Comparison of ENCODE assay signal across 26 cellular contexts in the genomic region with DNA sequence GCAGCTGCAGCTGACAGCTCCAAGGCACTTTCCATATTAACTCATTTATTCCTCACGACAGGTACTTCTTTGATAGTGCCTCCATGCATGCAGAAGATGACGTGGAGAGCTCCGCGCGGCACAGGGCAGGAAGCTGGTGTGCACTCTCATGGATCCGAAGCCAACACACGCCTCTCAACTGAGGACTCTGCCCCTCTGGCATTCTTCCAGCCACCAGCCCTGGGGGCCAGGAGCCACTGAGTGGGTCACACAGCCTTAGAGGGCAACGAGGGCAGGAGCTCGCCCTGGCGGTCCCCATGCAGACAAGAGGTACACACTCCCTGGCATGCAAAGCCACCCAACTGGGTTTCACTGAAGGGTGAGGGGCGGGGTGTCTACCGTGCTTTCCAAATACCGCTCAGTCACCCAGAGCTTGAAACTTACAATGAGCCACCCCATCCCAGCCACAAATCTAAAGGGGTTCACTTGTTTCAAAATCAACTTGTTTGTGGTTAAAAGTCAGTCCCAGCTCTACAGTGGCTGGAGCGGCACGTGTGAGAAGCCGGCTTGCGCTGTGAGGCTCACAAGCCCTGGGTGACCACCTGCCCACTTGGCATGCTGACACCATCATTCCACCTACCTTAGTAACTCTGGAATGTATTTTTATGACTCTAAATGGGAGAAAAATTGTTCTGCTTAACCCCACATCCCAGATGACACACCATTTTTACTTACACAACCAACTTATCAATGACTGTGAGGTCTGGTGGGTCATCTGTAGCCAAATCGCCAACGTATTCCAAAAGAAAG. TPM values are rescaled to one million over a fixed set of nuclear protein-coding genes. Genes with fewer than 3 reads are reported as not detected.
A peak's percentile ranks its signal among the peaks of the same experiment; 100 is the strongest.
DNase-seq lines count a peak whose midpoint lies in the region; ATAC-seq and TF ChIP-seq lines count a peak whose summit lies in the region.
"Had no signal": no experiment of that assay in that cellular context is flagged by ENCODE, and none has a peak within 500 bp of the region (broad histone marks: within the 10 kb centered on the region; RNA-seq: fewer than 3 reads in every experiment).

No MANE protein-coding gene starts in this region.

- TF ChIP-seq POLR2A in adrenal gland (IDR thresholded peaks at IDR 0.05) (no peak), right lobe of liver (IDR thresholded peaks at IDR 0.05) (no peak)

- peaks cover 35% of the 10 kb centered on the region for H3K36me3 Mint-ChIP-seq in natural killer cell treated with Interleukin-12 subunit alpha and Interleukin-12 subunit beta and Interleukin-15 and Interleukin-18, amount 100 ng/mL, for 72 hours
- H3K36me3 Mint-ChIP-seq in natural killer cell = peaks cover 24% of the 10 kb centered on the region

- H3K9me3 Mint-ChIP-seq in natural killer cell treated with Interleukin-12 subunit alpha and Interleukin-12 subunit beta and Interleukin-15 and Interleukin-18, amount 100 ng/mL, for 72 hours = no peaks in the 10 kb centered on the region
- no peaks in the 10 kb centered on the region for H3K9me3 Mint-ChIP-seq in natural killer cell
- H3K9me3 Mint-ChIP-seq: activated B cell treated with CpG ODN at 0.5 μM for 24 hours; activated T-cell treated with anti-CD3 and anti-CD28 coated beads, Interleukin-2, amount 50 U/mL, for 4 hours; effector memory CD8-positive, alpha-beta T cell; mesothelial cell of epicardium; naive thymus-derived CD4-positive, alpha-beta T cell had no signal

- no peak overlapping the region for H3K4me3 Mint-ChIP-seq in natural killer cell treated with Interleukin-12 subunit alpha and Interleukin-12 subunit beta and Interleukin-15 and Interleukin-18, amount 100 ng/mL, for 72 hours
- H3K4me3 Mint-ChIP-seq in natural killer cell = no peak overlapping the region
- H3K4me3 Mint-ChIP-seq: activated B cell treated with CpG ODN at 0.5 μM for 24 hours; activated T-cell treated with anti-CD3 and anti-CD28 coated beads, Interleukin-2, amount 50 U/mL, for 4 hours; CD14-positive monocyte; mesothelial cell of epicardium; naive thymus-derived CD4-positive, alpha-beta T cell had no signal

- intact Hi-C loops in natural killer cell (cut with micrococcal nuclease) (no loop called here), adrenal gland (cut with DNase I) (no loop called here), right lobe of liver (cut with DNase I) (no loop called here)

- ATAC-seq in natural killer cell treated with Interleukin-12 subunit alpha and Interleukin-12 subunit beta and Interleukin-15 and Interleukin-18, amount 100 ng/mL, for 72 hours = no peak
- ATAC-seq in natural killer cell (no peak), right lobe of liver (peak; percentile 65 to 81 (median 75)), GM18861 (IDR thresholded peaks at IDR 0.05; ENCODE audit: unreplicated experiment) (no peak)
- ATAC-seq: activated T-cell treated with anti-CD3 and anti-CD28 coated beads, Interleukin-2, amount 50 U/mL, for 4 hours; body of pancreas; effector memory CD8-positive, alpha-beta T cell; naive thymus-derived CD4-positive, alpha-beta T cell had no signal

- no peak overlapping the region for H3K4me3 ChIP-seq in adrenal gland
- H3K4me3 ChIP-seq in right lobe of liver = no peak overlapping the region
- H3K4me3 ChIP-seq in WERI-Rb-1 (ENCODE audit: low read depth, low read length) = no peak overlapping the region
- H3K4me3 ChIP-seq: body of pancreas, hepatocyte, stomach, tibial nerve had no signal

- no peaks in the 10 kb centered on the region for H3K27me3 Mint-ChIP-seq in natural killer cell treated with Interleukin-12 subunit alpha and Interleukin-12 subunit beta and Interleukin-15 and Interleukin-18, amount 100 ng/mL, for 72 hours
- H3K27me3 Mint-ChIP-seq in natural killer cell (ENCODE audit: low read depth in 2 of 2) = no peaks in the 10 kb centered on the region
- H3K27me3 Mint-ChIP-seq: activated B cell treated with CpG ODN at 0.5 μM for 24 hours; effector memory CD8-positive, alpha-beta T cell; naive thymus-derived CD4-positive, alpha-beta T cell had no signal

- peak overlapping the region; percentile 53 to 60 for H3K27ac Mint-ChIP-seq in natural killer cell treated with Interleukin-12 subunit alpha and Interleukin-12 subunit beta and Interleukin-15 and Interleukin-18, amount 100 ng/mL, for 72 hours
- H3K27ac Mint-ChIP-seq in natural killer cell = no peak overlapping the region
- H3K27ac Mint-ChIP-seq: activated B cell treated with CpG ODN at 0.5 μM for 24 hours; effector memory CD8-positive, alpha-beta T cell; mesothelial cell of epicardium had no signal

- H3K27ac ChIP-seq in adrenal gland (no peak overlapping the region), right lobe of liver (peak overlapping the region in 2 of 3 donors; percentile 71 to 76), WERI-Rb-1 (no peak overlapping the region)
- H3K27ac ChIP-seq: body of pancreas, hepatocyte, stomach, tibial nerve had no signal

- H3K4me1 ChIP-seq in adrenal gland (replicated peaks in 1 of 2) (no peaks in the 10 kb centered on the region), right lobe of liver (peaks cover 0 to 29% (median 14%) of the 10 kb centered on the region in 4 donors)
- H3K4me1 ChIP-seq: body of pancreas had no signal

- H3K27me3 ChIP-seq in adrenal gland (no peaks in the 10 kb centered on the region), right lobe of liver (no peaks in the 10 kb centered on the region), WERI-Rb-1 (ENCODE audit: insufficient read depth, low read depth, severe bottlenecking) (no peaks in the 10 kb centered on the region)
- H3K27me3 ChIP-seq: body of pancreas, hepatocyte, stomach, tibial nerve had no signal

- WGBS in adrenal gland, 4 donors = 90 to 94% (median 94%) methylated on average over 10 to 19 of the region's 19 CpGs
- 52% methylated on average over 8 of the region's 19 CpGs for WGBS in right lobe of liver (ENCODE audit: insufficient coverage, low coverage, low lambda C conversion rate, missing lambda C conversion rate)

- peak; percentile 48 for DNase-seq in natural killer cell treated with Interleukin-12 subunit alpha and Interleukin-12 subunit beta and Interleukin-15 and Interleukin-18, amount 100 ng/mL, for 72 hours (ENCODE audit: low spot score)
- DNase-seq in natural killer cell (no peak), adrenal gland (peak in 4 of 7 donors; percentile 4 to 50 (median 10)), right lobe of liver (peak; percentile 75 to 92 (median 88)), WERI-Rb-1 (no peak)
- DNase-seq in activated CD8-positive, alpha-beta memory T cell treated with anti-CD3 and anti-CD28 coated beads, Interleukin-2, amount 50 U/mL, for 48 hours = no peak
- DNase-seq: activated B cell treated with CpG ODN at 0.5 μM for 24 hours; activated CD4-positive, alpha-beta T cell treated with anti-CD3 and anti-CD28 coated beads, Interleukin-2, amount 50 U/mL, for 48 hours; activated naive CD4-positive, alpha-beta T cell treated with anti-CD3 and anti-CD28 coated beads, Interleukin-2, amount 50 U/mL, for 16 hours; activated T-cell treated with anti-CD3 and anti-CD28 coated beads, Interleukin-2, amount 50 U/mL, for 4 hours; body of pancreas; effector memory CD8-positive, alpha-beta T cell; foreskin melanocyte; MM.1S; naive thymus-derived CD4-positive, alpha-beta T cell; NCI-H1417 treated with DMSO at 0.1 percent for 48 hours; NCI-H2107; NCI-H446 treated with DMSO at 0.1 percent for 48 hours; SHP77 treated with DMSO at 0.1 percent for 48 hours; stimulated activated CD4-positive, alpha-beta T cell treated with anti-CD3 and anti-CD28 coated beads, Interleukin-4, amount 100 ng/mL, for 4 hours; stomach had no signal

- H3K36me3 ChIP-seq in adrenal gland (replicated peaks in 1 of 2) (peaks cover 0 to 95% of the 10 kb centered on the region in 2 donors), right lobe of liver (peaks cover 12 to 79% (median 47%) of the 10 kb centered on the region in 4 donors), WERI-Rb-1 (peaks cover 96% of the 10 kb centered on the region)

- no peaks in the 10 kb centered on the region for H3K9me3 ChIP-seq in adrenal gland (replicated peaks in 1 of 3)
- no peaks in the 10 kb centered on the region for H3K9me3 ChIP-seq in right lobe of liver
- no peaks in the 10 kb centered on the region for H3K9me3 ChIP-seq in WERI-Rb-1 (ENCODE audit: severe bottlenecking)
- H3K9me3 ChIP-seq: body of pancreas, stomach, tibial nerve had no signal

- TF ChIP-seq CTCF in natural killer cell (IDR thresholded peaks at IDR 0.05) (no peak), adrenal gland (IDR thresholded peaks at IDR 0.05) (no peak), right lobe of liver (IDR thresholded peaks at IDR 0.05) (no peak), WERI-Rb-1 (IDR thresholded peaks at IDR 0.05; ENCODE audit: low read depth, low read length) (no peak)

- H3K4me1 Mint-ChIP-seq in natural killer cell treated with Interleukin-12 subunit alpha and Interleukin-12 subunit beta and Interleukin-15 and Interleukin-18, amount 100 ng/mL, for 72 hours (ENCODE audit: low read depth in 2 of 2) = peaks cover 32 to 47% of the 10 kb centered on the region in 2 donors
- peaks cover 0 to 23% of the 10 kb centered on the region in 2 donors for H3K4me1 Mint-ChIP-seq in natural killer cell
- H3K4me1 Mint-ChIP-seq: activated B cell treated with CpG ODN at 0.5 μM for 24 hours, CD14-positive monocyte, mesothelial cell of epicardium had no signal

RNA-seq across cellular contexts. Expression of a gene that starts 16.2 kb away (rescaled TPM):
- 100 to 1,000 TPM in 1 of 2 donors, 10 to 100 TPM in 1; 91.5 to 136 TPM for total RNA-seq in natural killer cell treated with Interleukin-12 subunit alpha and Interleukin-12 subunit beta and Interleukin-15 and Interleukin-18, amount 100 ng/mL, for 72 hours
- total RNA-seq in natural killer cell (10 to 100 TPM; 20.9 to 25.0 (median 21.1) TPM), adrenal gland (10 to 100 TPM; 16.4 to 56.5 (median 23.3) TPM), right lobe of liver (10 to 100 TPM; 16.1 to 24.7 (median 19.5) TPM)
- 10 to 100 TPM; 20.9 to 41.6 (median 25.5) TPM for polyA plus RNA-seq in adrenal gland

RNA-seq across cellular contexts. Expression of a gene that starts 16.4 kb away (rescaled TPM):
- total RNA-seq in natural killer cell treated with Interleukin-12 subunit alpha and Interleukin-12 subunit beta and Interleukin-15 and Interleukin-18, amount 100 ng/mL, for 72 hours = 10 to 100 TPM in 1 of 2 donors, 1 to 10 TPM in 1; 8.0 to 12.1 TPM
- total RNA-seq in natural killer cell (1 to 10 TPM; 2.0 to 6.4 (median 5.1) TPM), adrenal gland (1 to 10 TPM; 4.7 to 9.5 (median 7.4) TPM), right lobe of liver (1 to 10 TPM; 1.0 to 4.3 (median 2.8) TPM)
- polyA plus RNA-seq in adrenal gland = 10 to 100 TPM in 2 of 3 donors, 1 to 10 TPM in 1; 8.1 to 20.1 (median 10.2) TPM

Comparison
In these comparisons a context has a peak if more than half of its experiments do, and no peak if none do; other contexts are left out.
1. DNase-seq: peak in natural killer cell treated with Interleukin-12 subunit alpha and Interleukin-12 subunit beta and Interleukin-15 and Interleukin-18, amount 100 ng/mL, for 72 hours (single experiment), adrenal gland (4 of 7) and right lobe of liver (3 of 3); none in natural killer cell (single experiment), WERI-Rb-1 (single experiment) and activated CD8-positive, alpha-beta memory T cell treated with anti-CD3 and anti-CD28 coated beads, Interleukin-2, amount 50 U/mL, for 48 hours (single experiment).
2. H3K27ac Mint-ChIP-seq: peak in natural killer cell treated with Interleukin-12 subunit alpha and Interleukin-12 subunit beta and Interleukin-15 and Interleukin-18, amount 100 ng/mL, for 72 hours (2 of 2); none in natural killer cell (0 of 2).
3. ATAC-seq: peak in right lobe of liver (4 of 4); none in natural killer cell treated with Interleukin-12 subunit alpha and Interleukin-12 subunit beta and Interleukin-15 and Interleukin-18, amount 100 ng/mL, for 72 hours (0 of 2), natural killer cell (0 of 3) and GM18861 (single experiment).
4. H3K27ac ChIP-seq: peak in right lobe of liver (2 of 3); none in adrenal gland (0 of 5) and WERI-Rb-1 (single experiment).